Comparison of ENCODE assay signal across 13 cellular contexts in genomic region chr7:11343136-11343535, GRCh38.
"Had no signal": no experiment of that assay in that cellular context is flagged by ENCODE, and none has a peak within 500 bp of the region (broad histone marks: within the 10 kb centered on the region; RNA-seq: fewer than 3 reads in every experiment).

No MANE protein-coding gene starts in this region.

- H3K9me3 ChIP-seq: body of pancreas, gastroesophageal sphincter, tibial artery, vagina had no signal

- ATAC-seq: gastroesophageal sphincter; right cardiac atrium; stimulated activated effector memory CD8-positive, alpha-beta T cell treated with anti-CD3 and anti-CD28 coated beads, Interleukin-12 subunit alpha, Interleukin-12 subunit beta, amount 100 ng/mL, for 72 hours had no signal

- H3K36me3 ChIP-seq: gastroesophageal sphincter, tibial artery, vagina had no signal

- FAIRE-seq: small intestine had no signal

- H3K27ac ChIP-seq: body of pancreas, gastroesophageal sphincter, tibial artery, vagina had no signal

- DNase-seq: activated CD4-positive, alpha-beta T cell treated with anti-CD3 and anti-CD28 coated beads, Interleukin-2, amount 50 U/mL, for 1 hour; activated CD4-positive, CD25-positive, alpha-beta regulatory T cell; activated naive CD4-positive, alpha-beta T cell treated with anti-CD3 and anti-CD28 coated beads, Interleukin-2, amount 50 U/mL, for 16 hours; activated T-cell treated with anti-CD3 and anti-CD28 coated beads, Interleukin-2, amount 50 U/mL, for 1 hour; body of pancreas; cortex of kidney; effector CD8-positive, alpha-beta T cell; right cardiac atrium; tibial artery had no signal

- H3K4me3 ChIP-seq: body of pancreas, gastroesophageal sphincter, tibial artery, vagina had no signal

- H3K27me3 ChIP-seq: body of pancreas, tibial artery, vagina had no signal

- H3K4me1 ChIP-seq: vagina had no signal
